Comparison of ENCODE assay signal across 9 cellular contexts in the genomic region with DNA sequence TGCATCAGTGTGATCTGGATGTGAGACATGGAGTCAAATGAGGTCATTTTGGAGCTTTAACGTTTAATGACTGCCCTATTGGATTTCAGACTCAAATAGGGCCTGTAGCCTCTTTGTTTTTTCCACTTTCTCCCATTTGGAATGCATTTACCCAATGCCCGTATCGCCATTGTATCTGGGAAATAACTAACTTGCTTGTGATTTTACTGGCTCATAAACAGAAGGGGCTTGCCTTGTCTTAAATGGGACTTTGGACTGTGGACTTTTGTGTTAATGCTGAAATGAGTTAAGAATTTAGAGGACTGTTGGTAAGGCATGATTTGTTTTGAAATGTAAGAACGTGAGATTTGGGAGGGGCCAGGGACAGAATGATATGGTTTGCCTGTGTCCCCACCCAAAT.
"Had no signal": no experiment of that assay in that cellular context is flagged by ENCODE, and none has a peak within 500 bp of the region (broad histone marks: within the 10 kb centered on the region; RNA-seq: fewer than 3 reads in every experiment).

No MANE protein-coding gene starts in this region.

- H3K4me1 ChIP-seq: HAP-1 had no signal

- H3K27ac ChIP-seq: GM23248, HL-60 had no signal

- ATAC-seq: HCT116, K562 had no signal

- H3K9ac ChIP-seq: GM23248 had no signal

- H2AFZ ChIP-seq: GM23248 had no signal

- H3K9me3 ChIP-seq: HAP-1 had no signal

- H3K4me3 ChIP-seq: GM23248, HAP-1, K562 had no signal

- H3K36me3 ChIP-seq: HAP-1 had no signal

- DNase-seq: GM23248, GOT3, H7, HFFc6, IMR-90 had no signal

- H3K4me3 Mint-ChIP-seq: HFFc6 had no signal

- H3K27ac Mint-ChIP-seq: HFFc6 had no signal
